ENCODE assay signal across 9 cellular contexts in the genomic region with DNA sequence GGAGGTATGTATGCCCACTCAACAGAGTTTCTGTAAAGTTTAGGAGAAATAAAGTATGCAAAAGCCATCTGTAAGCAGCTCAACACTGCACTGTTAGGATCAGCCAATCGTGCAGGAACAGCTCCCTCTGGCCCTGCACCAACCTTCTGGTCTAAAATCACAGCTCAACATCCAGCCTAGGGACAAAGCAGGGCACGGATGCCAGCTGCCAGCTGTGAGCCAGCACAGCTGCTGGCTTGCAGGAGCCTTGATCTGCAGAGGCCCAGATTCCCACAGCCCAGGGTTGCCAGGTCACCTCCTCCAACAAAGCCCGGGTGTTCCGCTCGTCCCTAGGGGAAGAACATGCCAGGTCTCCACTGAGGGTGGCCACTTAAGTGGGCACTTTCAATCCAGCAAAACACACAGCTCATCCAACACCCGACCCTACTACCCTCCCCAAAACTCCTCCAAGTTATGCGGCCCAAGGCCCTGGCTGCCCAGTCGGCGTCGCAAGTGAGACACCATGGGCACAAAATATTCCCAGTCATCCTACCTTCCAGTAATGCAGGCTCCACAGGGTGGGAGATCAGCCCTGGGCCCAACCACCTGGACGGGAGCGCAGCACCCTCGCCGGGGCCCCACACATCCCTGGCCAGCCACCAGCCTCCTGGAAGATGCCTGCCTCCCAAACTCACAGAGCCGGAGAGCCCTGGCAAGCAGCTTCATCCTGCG. TPM values are rescaled to one million over a fixed set of nuclear protein-coding genes. Genes with fewer than 3 reads are reported as not detected.
DNase-seq lines count a peak whose midpoint lies in the region; ATAC-seq, FAIRE-seq and TF ChIP-seq lines count a peak whose summit lies in the region.
"Had no signal": no experiment of that assay in that cellular context is flagged by ENCODE, and none has a peak within 500 bp of the region (broad histone marks: within the 10 kb centered on the region; RNA-seq: fewer than 3 reads in every experiment).

No MANE protein-coding gene starts in this region.

- CTCF ChIA-PET in A549 (lab: Yijun Ruan, JAX): interaction anchor here (1.1 to 34.5 kb wide), 7 partner anchors 18 to 137 kb away, joined by 3 to 575 read pairs (median 4); no protein-coding TSS in a partner anchor

- H3K4me3 ChIP-seq in A549 (peak overlapping the region; percentile 37; the same call in 2 of the 3 replicates), mesendoderm (ENCODE audit: low read length) (no peak overlapping the region), H7 (ENCODE audit: insufficient read depth, low read depth, low read length) (no peak overlapping the region)

- no peak for TF ChIP-seq EP300 in A549 (IDR thresholded peaks at IDR 0.05)

- H3K27me3 ChIP-seq in mesendoderm (ENCODE audit: insufficient read depth, low read length, poor library complexity) (no peaks in the 10 kb centered on the region), H7 (ENCODE audit: control insufficient read depth, insufficient read depth, low read length) (no peaks in the 10 kb centered on the region)

- peaks cover 41% of the 10 kb centered on the region for H3K79me2 ChIP-seq in mesendoderm (ENCODE audit: control insufficient read depth, insufficient read depth, low read length)

- peak overlapping the region; percentile 65 for H3K9ac ChIP-seq in mesendoderm (ENCODE audit: low read length)

- H2AK5ac ChIP-seq in mesendoderm (ENCODE audit: low read length): peak overlapping the region; percentile 13

- H3K56ac ChIP-seq in mesendoderm (ENCODE audit: low read length): peak overlapping the region; percentile 52

- H2BK5ac ChIP-seq in mesendoderm (ENCODE audit: low read length): no peak overlapping the region

- H3K9me3 ChIP-seq in A549: peaks cover 2% of the 10 kb centered on the region; the same call in 1 of the 3 replicates

- POLR2A ChIA-PET in A549 (lab: Yijun Ruan, JAX): interaction anchor here (1.6 kb wide), 1 partner anchor 9 kb away, joined by 6 read pairs; the partner anchor contains the start of gene ACOT7

- H3K4me1 ChIP-seq in A549: peaks cover 23% of the 10 kb centered on the region
- peaks cover 10% of the 10 kb centered on the region for H3K4me1 ChIP-seq in mesendoderm (ENCODE audit: control insufficient read depth, low read depth, low read length)

- H2BK15ac ChIP-seq in mesendoderm (replicated peaks; ENCODE audit: low read depth): no peak overlapping the region

- H3K27ac ChIP-seq in A549: peak overlapping the region; percentile 83 to 90
- peak overlapping the region; percentile 96 for H3K27ac ChIP-seq in epithelial cell of prostate
- peak overlapping the region; percentile 45 for H3K27ac ChIP-seq in mesendoderm (ENCODE audit: low read depth, low read length)

- H3K36me3 ChIP-seq in mesendoderm (ENCODE audit: control insufficient read depth, insufficient read depth, low read length): no peaks in the 10 kb centered on the region
- H3K36me3 ChIP-seq in H7 (replicated peaks; ENCODE audit: control insufficient read depth, insufficient read depth, low read length): no peaks in the 10 kb centered on the region

- ATAC-seq in A549: peak; percentile 39 to 52; a peak in 5 of 6 replicates

- peak overlapping the region; percentile 20 for H3K18ac ChIP-seq in mesendoderm (ENCODE audit: low read length)

- H4K5ac ChIP-seq in mesendoderm (ENCODE audit: low read length): no peak overlapping the region

- H3K79me1 ChIP-seq in mesendoderm (ENCODE audit: low read length): peaks cover 18% of the 10 kb centered on the region

- no peak overlapping the region for H3K4ac ChIP-seq in mesendoderm (ENCODE audit: low read depth, low read length)

- FAIRE-seq in A549 (lab: Jason Lieb, UNC): no peak

- TF ChIP-seq POLR2A in A549 (IDR thresholded peaks at IDR 0.05; ENCODE audit: low read length): no peak

- H4K8ac ChIP-seq in mesendoderm (ENCODE audit: low read depth, low read length): no peak overlapping the region

- H2BK120ac ChIP-seq in mesendoderm (ENCODE audit: low read depth, low read length): no peak overlapping the region

- H3K23ac ChIP-seq in mesendoderm (ENCODE audit: low read length): peak overlapping the region; percentile 73

- WGBS in A549 (ENCODE audit: missing lambda C conversion rate): 88% methylated on average over 10 of the region's 16 CpGs
- no CpG with 5 or more reads among the region's 16 CpGs for WGBS in mesendoderm (ENCODE audit: extremely low coverage, insufficient coverage, low lambda C conversion rate)

- DNase-seq in A549 (ENCODE audit: low read depth in 1 of 2, low spot score in 1 of 2) (no peak), NCI-H2171 (lab: John Stamatoyannopoulos, UW) (peak; percentile 28), epithelial cell of prostate (ENCODE audit: low read depth, low spot score) (no peak), mesendoderm (no peak), NCI-H2227 (lab: John Stamatoyannopoulos, UW; ENCODE audit: unreplicated experiment) (no peak), AML-193 (lab: John Stamatoyannopoulos, UW) (no peak), H7 (no peak)
- no peak for DNase-seq in activated effector memory CD4-positive, alpha-beta T cell treated with anti-CD3 and anti-CD28 coated beads, Interleukin-2, amount 50 U/mL, for 16 hours
- DNase-seq: NCI-H2107 had no signal

- TF ChIP-seq CTCF in A549 (IDR thresholded peaks at IDR 0.05): no peak

- TF ChIP-seq RAD21 in A549 (conservative IDR thresholded peaks at IDR 0.05 in 1 of 2, IDR thresholded peaks at IDR 0.05 in 1 of 2): no peak

- H3K4me2 ChIP-seq in A549: peak overlapping the region; percentile 84
- H3K4me2 ChIP-seq in mesendoderm (ENCODE audit: low read length): peak overlapping the region; percentile 7

TF ChIP-seq in A549, 52 proteins besides CTCF, POLR2A, EP300 and RAD21:
- TF ChIP-seq MAZ (IDR thresholded peaks at IDR 0.05; ENCODE audit: borderline replicate concordance, low read depth, low read length): no peak
- TF ChIP-seq, protein P1, sequence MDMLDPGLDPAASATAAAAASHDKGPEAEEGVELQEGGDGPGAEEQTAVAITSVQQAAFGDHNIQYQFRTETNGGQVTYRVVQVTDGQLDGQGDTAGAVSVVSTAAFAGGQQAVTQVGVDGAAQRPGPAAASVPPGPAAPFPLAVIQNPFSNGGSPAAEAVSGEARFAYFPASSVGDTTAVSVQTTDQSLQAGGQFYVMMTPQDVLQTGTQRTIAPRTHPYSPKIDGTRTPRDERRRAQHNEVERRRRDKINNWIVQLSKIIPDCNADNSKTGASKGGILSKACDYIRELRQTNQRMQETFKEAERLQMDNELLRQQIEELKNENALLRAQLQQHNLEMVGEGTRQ (IDR thresholded peaks at IDR 0.05): no peak
- no peak for TF ChIP-seq RFX5 (IDR thresholded peaks at IDR 0.05)
- TF ChIP-seq ZC3H11A (IDR thresholded peaks at IDR 0.05): no peak
- no peak for TF ChIP-seq CHD4 (IDR thresholded peaks at IDR 0.05; ENCODE audit: borderline replicate concordance)

RNA-seq across cellular contexts. Expression of gene ACOT7, which starts 8.4 kb away (rescaled TPM):
- polyA plus RNA-seq in A549 (2011; rRNA removed): 49.6 and 50.9 TPM in 2 replicates
- 143 and 151 TPM in 2 replicates for polyA plus RNA-seq in A549 (2012; cell fraction: cytosol; rRNA removed)
- 130 and 149 TPM in 2 replicates for polyA plus RNA-seq in A549 (2012; cell fraction: nucleus; rRNA removed)
- polyA plus RNA-seq in A549 (2017; fragmentation: RNase III; extraction: RNeasy Plus Mini Kit Qiagen cat#74134 plus additional on column Dnase treatment): 46.1 to 53.6 TPM (median 48.0 TPM) in 3 replicates
- 32.2 and 33.2 TPM in 2 replicates for polyA minus RNA-seq in A549 (2011; rRNA and poly(A)+ RNA removed)
- 101 TPM for polyA plus RNA-seq in mesendoderm (2013, experiment 1 of 2)
- 108 TPM for polyA plus RNA-seq in mesendoderm (2013, experiment 2 of 2)
- total RNA-seq in H7 (2014; rRNA removed; shearing (Covaris generic)): 68.9 and 76.3 TPM in 2 replicates

RNA-seq across cellular contexts. Expression of gene HES2, which starts 34.6 kb away (rescaled TPM):
- 1.8 and 2.0 TPM in 2 replicates for polyA plus RNA-seq in A549 (2011; rRNA removed)
- polyA plus RNA-seq in A549 (2012; cell fraction: cytosol; rRNA removed): 2.0 and 2.2 TPM in 2 replicates
- 1.4 and 1.6 TPM in 2 replicates for polyA plus RNA-seq in A549 (2012; cell fraction: nucleus; rRNA removed)
- polyA plus RNA-seq in A549 (2017; fragmentation: RNase III; extraction: RNeasy Plus Mini Kit Qiagen cat#74134 plus additional on column Dnase treatment): 0.75 to 1.3 TPM (median 0.79 TPM) in 3 replicates
- 0.54 and 0.87 TPM in 2 replicates for polyA minus RNA-seq in A549 (2011; rRNA and poly(A)+ RNA removed)
- 0.13 TPM for polyA plus RNA-seq in mesendoderm (2013, experiment 1 of 2)
- polyA plus RNA-seq in mesendoderm (2013, experiment 2 of 2): 0.14 TPM
- total RNA-seq in H7 (2014; rRNA removed; shearing (Covaris generic)): 0.04 and 0.62 TPM in 2 replicates

RNA-seq across cellular contexts. Expression of gene ESPN, which starts 39.5 kb away (rescaled TPM):
- 0.13 and 0.22 TPM in 2 replicates for polyA plus RNA-seq in A549 (2011; rRNA removed)
- polyA plus RNA-seq in A549 (2012; cell fraction: cytosol; rRNA removed): 0.22 and 0.29 TPM in 2 replicates
- 0.81 and 1.1 TPM in 2 replicates for polyA plus RNA-seq in A549 (2012; cell fraction: nucleus; rRNA removed)
- polyA plus RNA-seq in A549 (2017; fragmentation: RNase III; extraction: RNeasy Plus Mini Kit Qiagen cat#74134 plus additional on column Dnase treatment): 0.17 to 0.28 TPM (median 0.18 TPM) in 3 replicates
- not detected in 2 replicates for polyA minus RNA-seq in A549 (2011; rRNA and poly(A)+ RNA removed)
- 5.0 TPM for polyA plus RNA-seq in mesendoderm (2013, experiment 1 of 2)
- 4.9 TPM for polyA plus RNA-seq in mesendoderm (2013, experiment 2 of 2)
- 8.7 and 9.3 TPM in 2 replicates for total RNA-seq in H7 (2014; rRNA removed; shearing (Covaris generic))

Comparison
In these comparisons a context has a peak if more than half of its experiments do, and no peak if none do; other contexts are left out.
1. H3K27ac ChIP-seq: peak in every context shown above with its lines; median percentile 96 in epithelial cell of prostate; 86 in A549; 45 in mesendoderm.